1 cellular context compared by ENCODE assay signal in the genomic region with DNA sequence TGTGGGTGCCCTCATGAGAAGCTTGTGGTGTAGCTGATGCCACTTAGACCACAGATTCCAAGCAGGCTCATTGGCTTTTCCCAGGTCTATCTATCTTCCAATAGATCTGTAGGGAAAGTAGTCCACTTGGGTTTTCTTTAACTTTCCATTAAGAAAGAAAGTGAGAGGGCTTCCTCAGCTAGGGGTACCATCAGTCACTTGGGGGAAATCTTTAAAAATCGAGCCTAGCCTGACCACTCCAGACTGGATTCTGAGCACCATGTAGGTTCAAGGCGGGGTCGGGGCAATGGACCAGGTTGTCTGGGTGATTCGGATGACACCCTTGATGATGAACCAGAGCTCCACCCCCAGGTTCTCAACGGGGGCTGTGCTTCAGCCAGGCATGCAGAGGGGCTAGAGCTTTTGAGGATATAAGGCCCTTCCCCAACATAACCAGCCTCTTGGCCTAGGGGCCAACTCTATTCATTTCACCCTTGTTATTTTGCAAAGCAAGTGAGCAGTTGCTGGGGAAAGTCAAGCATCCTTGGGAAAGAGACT.
TF ChIP-seq lines count a peak whose summit lies in the region.

No MANE protein-coding gene starts in this region.

TF ChIP-seq in K562, 482 proteins besides CTCF, POLR2A, EP300 and RAD21:
- TF ChIP-seq OTX1 (CRISPR knock-in tag; IDR thresholded peaks at IDR 0.05) (no peak), FOXJ3 (CRISPR knock-in tag; IDR thresholded peaks at IDR 0.05) (no peak), CXXC5 (CRISPR knock-in tag; IDR thresholded peaks at IDR 0.05) (no peak), E2F6 (IDR thresholded peaks at IDR 0.05; ENCODE audit: borderline replicate concordance in 1 of 2, extremely low read depth in 1 of 2, insufficient read depth in 1 of 2, insufficient read length in 1 of 2, low read depth in 1 of 2, low read length in 1 of 2, poor library complexity in 1 of 2, severe bottlenecking in 1 of 2) (no peak), MCM2 (IDR thresholded peaks at IDR 0.05; ENCODE audit: low read depth) (no peak), ZNF75A (CRISPR knock-in tag; IDR thresholded peaks at IDR 0.05) (no peak), ARID3B (CRISPR knock-in tag; IDR thresholded peaks at IDR 0.05; ENCODE audit: borderline replicate concordance) (no peak), TFAM (CRISPR knock-in tag; conservative IDR thresholded peaks at IDR 0.05) (no peak), RBM14 (IDR thresholded peaks at IDR 0.05; ENCODE audit: borderline replicate concordance, insufficient read depth, low read depth, low read length) (no peak)
- TF ChIP-seq, protein P1, sequence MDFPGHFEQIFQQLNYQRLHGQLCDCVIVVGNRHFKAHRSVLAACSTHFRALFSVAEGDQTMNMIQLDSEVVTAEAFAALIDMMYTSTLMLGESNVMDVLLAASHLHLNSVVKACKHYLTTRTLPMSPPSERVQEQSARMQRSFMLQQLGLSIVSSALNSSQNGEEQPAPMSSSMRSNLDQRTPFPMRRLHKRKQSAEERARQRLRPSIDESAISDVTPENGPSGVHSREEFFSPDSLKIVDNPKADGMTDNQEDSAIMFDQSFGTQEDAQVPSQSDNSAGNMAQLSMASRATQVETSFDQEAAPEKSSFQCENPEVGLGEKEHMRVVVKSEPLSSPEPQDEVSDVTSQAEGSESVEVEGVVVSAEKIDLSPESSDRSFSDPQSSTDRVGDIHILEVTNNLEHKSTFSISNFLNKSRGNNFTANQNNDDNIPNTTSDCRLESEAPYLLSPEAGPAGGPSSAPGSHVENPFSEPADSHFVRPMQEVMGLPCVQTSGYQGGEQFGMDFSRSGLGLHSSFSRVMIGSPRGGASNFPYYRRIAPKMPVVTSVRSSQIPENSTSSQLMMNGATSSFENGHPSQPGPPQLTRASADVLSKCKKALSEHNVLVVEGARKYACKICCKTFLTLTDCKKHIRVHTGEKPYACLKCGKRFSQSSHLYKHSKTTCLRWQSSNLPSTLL (IDR thresholded peaks at IDR 0.05), result no peak
